ENCODE assay signal across 21 cellular contexts in genomic region chr12:108576660-108577234, GRCh38. TPM values are rescaled to one million over a fixed set of nuclear protein-coding genes. Genes with fewer than 3 reads are reported as not detected.
A peak's percentile ranks its signal among the peaks of the same experiment; 100 is the strongest.
DNase-seq lines count a peak whose midpoint lies in the region; FAIRE-seq and TF ChIP-seq lines count a peak whose summit lies in the region.
"Had no signal": no experiment of that assay in that cellular context is flagged by ENCODE, and none has a peak within 500 bp of the region (broad histone marks: within the 10 kb centered on the region; RNA-seq: fewer than 3 reads in every experiment).

No MANE protein-coding gene starts in this region.

- no peaks in the 10 kb centered on the region for H4K20me1 ChIP-seq in BLaER1
- no peaks in the 10 kb centered on the region for H4K20me1 ChIP-seq in osteoblast (ENCODE audit: insufficient read depth, low read length)

- H3K27me3 ChIP-seq in BLaER1 (no peaks in the 10 kb centered on the region), endodermal cell (ENCODE audit: control insufficient read depth, insufficient read depth, low read length, poor library complexity, severe bottlenecking) (no peaks in the 10 kb centered on the region), osteoblast (ENCODE audit: insufficient read depth, low read length) (no peaks in the 10 kb centered on the region), A673 (replicated peaks; ENCODE audit: insufficient read depth, low read depth, low read length, poor library complexity) (no peaks in the 10 kb centered on the region)
- H3K27me3 ChIP-seq: body of pancreas, SJSA1, vagina had no signal

- no peaks in the 10 kb centered on the region for H3K9me3 Mint-ChIP-seq in endodermal cell

- FAIRE-seq in frontal cortex (lab: Jason Lieb, UNC): no peak

- H3K4me3 Mint-ChIP-seq in endodermal cell: no peak overlapping the region
- H3K4me3 Mint-ChIP-seq: neural crest cell had no signal

- H3K9ac ChIP-seq in BLaER1 (no peak overlapping the region), endodermal cell (ENCODE audit: extremely low read depth, low read length, poor library complexity, severe bottlenecking) (no peak overlapping the region)

- WGBS in endodermal cell (ENCODE audit: insufficient coverage in 1 of 2, insufficient read length in 1 of 2), 2 experiments: 70 to 84% methylated on average over 2 to 6 of the region's 6 CpGs

- H2AFZ ChIP-seq in osteoblast (ENCODE audit: low read length): no peak overlapping the region

- intact Hi-C loops in A673 (cut with micrococcal nuclease; ENCODE audit: unreplicated experiment): no loop called here

- no TSS peak for BruUV-seq in A673 (replicated peaks; lab: Mats Ljungman, UMichigan)

- H3K4me2 ChIP-seq in BLaER1 (peak overlapping the region; percentile 71), osteoblast (ENCODE audit: insufficient read depth, low read length) (no peak overlapping the region)

- POLR2A ChIA-PET in A673 (lab: Charles Lee; ENCODE audit: low non-redundant PET): no interaction called here

- no peaks in the 10 kb centered on the region for H3K36me3 ChIP-seq in BLaER1
- H3K36me3 ChIP-seq in endodermal cell (ENCODE audit: control insufficient read depth, insufficient read depth, low read length): no peaks in the 10 kb centered on the region
- no peaks in the 10 kb centered on the region for H3K36me3 ChIP-seq in osteoblast (ENCODE audit: insufficient read depth, low read length)
- H3K36me3 ChIP-seq in A673 (ENCODE audit: insufficient read depth, low read length, poor library complexity, severe bottlenecking): no peaks in the 10 kb centered on the region
- H3K36me3 ChIP-seq: SJSA1, vagina had no signal

- H3K27ac Mint-ChIP-seq in endodermal cell: no peak overlapping the region

- TF ChIP-seq CTCF in endodermal cell (conservative IDR thresholded peaks at IDR 0.05) (no peak), osteoblast (IDR thresholded peaks at IDR 0.05; ENCODE audit: extremely low read depth, low read depth, low read length) (no peak), A673 (conservative IDR thresholded peaks at IDR 0.05; ENCODE audit: low read depth, low read length) (no peak)

- H3K27ac ChIP-seq in BLaER1: no peak overlapping the region
- H3K27ac ChIP-seq in endodermal cell (ENCODE audit: low read depth, low read length): no peak overlapping the region
- H3K27ac ChIP-seq in osteoblast (ENCODE audit: low read depth, low read length): peak overlapping the region; percentile 29
- no peak overlapping the region for H3K27ac ChIP-seq in A673 (ENCODE audit: low read depth, low read length, poor library complexity, severe bottlenecking)
- H3K27ac ChIP-seq: body of pancreas, SJSA1, vagina had no signal

- H3K27me3 Mint-ChIP-seq in endodermal cell (ENCODE audit: insufficient read depth): peaks cover 6% of the 10 kb centered on the region

- H3K9me3 ChIP-seq in BLaER1 (no peaks in the 10 kb centered on the region), endodermal cell (ENCODE audit: control insufficient read depth, low read length) (no peaks in the 10 kb centered on the region), osteoblast (ENCODE audit: low read depth, low read length) (no peaks in the 10 kb centered on the region), A673 (ENCODE audit: low read depth, low read length, poor library complexity, severe bottlenecking) (no peaks in the 10 kb centered on the region)
- H3K9me3 ChIP-seq: body of pancreas, SJSA1, vagina had no signal

- H3K36me3 Mint-ChIP-seq in endodermal cell (ENCODE audit: low read depth): no peaks in the 10 kb centered on the region

- peaks cover 72% of the 10 kb centered on the region for H3K4me1 ChIP-seq in BLaER1
- no peaks in the 10 kb centered on the region for H3K4me1 ChIP-seq in endodermal cell (ENCODE audit: control insufficient read depth, insufficient read depth, low read length)
- peaks cover 11% of the 10 kb centered on the region for H3K4me1 ChIP-seq in osteoblast (ENCODE audit: insufficient read depth, low read length)
- no peaks in the 10 kb centered on the region for H3K4me1 ChIP-seq in A673 (ENCODE audit: insufficient read depth, low read length, poor library complexity, severe bottlenecking)
- H3K4me1 ChIP-seq: body of pancreas had no signal

- H3K79me2 ChIP-seq in osteoblast (ENCODE audit: insufficient read depth, low read length): no peaks in the 10 kb centered on the region

- H3K4me1 Mint-ChIP-seq in endodermal cell: no peaks in the 10 kb centered on the region
- H3K4me1 Mint-ChIP-seq: neural crest cell had no signal

- DNase-seq in HK-2 (ENCODE audit: unreplicated experiment) (peak; percentile 22), endodermal cell (peak; percentile 36), osteoblast (ENCODE audit: insufficient read length, low spot score, missing footprints) (peak; percentile 62), A673 (ENCODE audit: low spot score) (no peak), NCI-H82 treated with DMSO at 0.1 percent for 48 hours (lab: John Stamatoyannopoulos, UW; ENCODE audit: unreplicated experiment) (no peak), Kasumi-1 (lab: John Stamatoyannopoulos, UW) (no peak), frontal cortex (ENCODE audit: low spot score in 2 of 2) (no peak)
- DNase-seq: activated CD4-positive, CD25-positive, alpha-beta regulatory T cell treated with anti-CD3 and anti-CD28 coated beads, Interleukin-2, amount 50 U/mL, for 72 hours; body of pancreas; erythroblast; glutamatergic neuron; mesendoderm; NCI-H1930; NCI-H524 treated with DMSO at 0.1 percent for 48 hours; T-helper 9 cell had no signal

- H3K4me3 ChIP-seq in BLaER1 (no peak overlapping the region), endodermal cell (ENCODE audit: low read length) (no peak overlapping the region), osteoblast (ENCODE audit: insufficient read depth, low read length) (no peak overlapping the region), A673 (ENCODE audit: low read depth, low read length, poor library complexity, severe bottlenecking) (no peak overlapping the region)
- H3K4me3 ChIP-seq: body of pancreas, SJSA1, vagina had no signal

- CTCF ChIA-PET in A673 (lab: Charles Lee): interaction anchor here (0.5 kb wide), 1 partner anchor 65 kb away, joined by 8 read pairs; no protein-coding TSS in a partner anchor

RNA-seq across cellular contexts. Expression of gene ISCU, which starts 14.4 kb away (rescaled TPM):
- total RNA-seq in endodermal cell (10 to 100 TPM; 63.1 to 66.0 TPM), osteoblast (166 and 184 TPM in 2 replicates), A673 (2021) (73.4 and 79.3 TPM in 2 replicates), frontal cortex (40.8 TPM)
- 92.4 TPM for polyA plus RNA-seq in endodermal cell (2013, experiment 1 of 2)
- polyA plus RNA-seq in endodermal cell (2013, experiment 2 of 2): 96.3 TPM

RNA-seq across cellular contexts. Expression of gene SART3, which starts 15.8 kb away (rescaled TPM):
- total RNA-seq in endodermal cell: 10 to 100 TPM; 83.5 to 86.2 TPM
- polyA plus RNA-seq in endodermal cell (2013, experiment 1 of 2): 57.5 TPM
- polyA plus RNA-seq in endodermal cell (2013, experiment 2 of 2): 50.7 TPM
- total RNA-seq in osteoblast: 39.8 and 57.9 TPM in 2 replicates
- 93.8 and 99.3 TPM in 2 replicates for total RNA-seq in A673 (2021)
- 63.6 TPM for total RNA-seq in frontal cortex

RNA-seq across cellular contexts. Expression of gene TMEM119, which starts 21.1 kb away (rescaled TPM):
- total RNA-seq in endodermal cell: under 1 TPM; 0.11 to 0.15 TPM
- 4.3 TPM for polyA plus RNA-seq in endodermal cell (2013, experiment 1 of 2)
- polyA plus RNA-seq in endodermal cell (2013, experiment 2 of 2): 4.3 TPM
- 359 and 362 TPM in 2 replicates for total RNA-seq in osteoblast
- total RNA-seq in A673 (2021): 1.0 TPM in 1 of 2 replicates, not detected in the other
- total RNA-seq in frontal cortex: 0.82 TPM
- total RNA-seq: dermis microvascular lymphatic vessel endothelial cell, OCI-LY7 had no signal

RNA-seq across cellular contexts. Expression of gene SELPLG, which starts 56.9 kb away (rescaled TPM):
- total RNA-seq in endodermal cell (under 1 TPM in 1 of 2 donors, not detected in 1; 0.13 TPM), osteoblast (1.1 and 1.2 TPM in 2 replicates), A673 (2021) (0.34 and 0.35 TPM in 2 replicates), frontal cortex (1.2 TPM)
- polyA plus RNA-seq in endodermal cell (2013, experiment 1 of 2): 0.18 TPM
- polyA plus RNA-seq in endodermal cell (2013, experiment 2 of 2): 0.46 TPM

Comparison
In these comparisons a context has a peak if more than half of its experiments do, and no peak if none do; other contexts are left out.
1. DNase-seq: peak in HK-2 (single experiment), endodermal cell (single experiment) and osteoblast (single experiment); none in A673 (single experiment), NCI-H82 treated with DMSO at 0.1 percent for 48 hours (single experiment), Kasumi-1 (0 of 2) and frontal cortex (0 of 2).
2. RNA of gene TMEM119, which starts 21.1 kb away (total RNA-seq): 359 to 362 TPM in osteoblast; 0.82 TPM in frontal cortex (single experiment), 0.11 to 0.15 TPM in endodermal cell and 1.0 TPM in A673; every median in the first group is over 100 times any median in the second.